12 cellular contexts compared by ENCODE assay signal in genomic region chr18:13513015-13513414, GRCh38.
DNase-seq lines count a peak whose midpoint lies in the region; ATAC-seq, FAIRE-seq and TF ChIP-seq lines count a peak whose summit lies in the region.
"Had no signal": no experiment of that assay in that cellular context is flagged by ENCODE, and none has a peak within 500 bp of the region (broad histone marks: within the 10 kb centered on the region; RNA-seq: fewer than 3 reads in every experiment).

No MANE protein-coding gene starts in this region.

- H3K27me3 ChIP-seq in astrocyte (ENCODE audit: insufficient read depth, low read length) = peaks cover 4% of the 10 kb centered on the region

- H2AFZ ChIP-seq in astrocyte (ENCODE audit: low read depth, low read length) = no peak overlapping the region

- peak overlapping the region; percentile 22 for H3K27ac Mint-ChIP-seq in astrocyte (ENCODE audit: unreplicated experiment)
- H3K27ac Mint-ChIP-seq in nephron = peak overlapping the region in 2 of 3 experiments; percentile 38 to 61

- H3K4me2 ChIP-seq in astrocyte (ENCODE audit: low read length) = no peak overlapping the region

- H3K36me3 ChIP-seq in astrocyte (ENCODE audit: insufficient read depth, low read length) = no peaks in the 10 kb centered on the region

- H3K9ac ChIP-seq in astrocyte (ENCODE audit: low read length) = no peak overlapping the region

- DNase-seq in DMS153 (lab: John Stamatoyannopoulos, UW) (peak; percentile 49), NCI-H2029 (lab: John Stamatoyannopoulos, UW) (peak; percentile 46), astrocyte (ENCODE audit: low read depth) (peak; percentile 41), HTR-8/SVneo (ENCODE audit: insufficient read length, low spot score) (no peak), foreskin fibroblast (no peak), HuH-7 (ENCODE audit: low spot score) (no peak)
- DNase-seq: activated gamma-delta T cell treated with Interleukin-2 at 50 U/mL for 16 hours, nucleus accumbens, T-helper 9 cell had no signal

- no peak for TF ChIP-seq CTCF in astrocyte (IDR thresholded peaks at IDR 0.05; ENCODE audit: insufficient read depth, low read depth, low read length)
- no peak for TF ChIP-seq CTCF in nephron (IDR thresholded peaks at IDR 0.05; ENCODE audit: unreplicated experiment in 3 of 3)
- TF ChIP-seq CTCF in foreskin fibroblast (IDR thresholded peaks at IDR 0.05; ENCODE audit: low read depth, low read length) = no peak

- no peaks in the 10 kb centered on the region for H3K9me3 ChIP-seq in astrocyte (ENCODE audit: insufficient read depth, low read depth, low read length)

- H3K36me3 Mint-ChIP-seq in astrocyte (ENCODE audit: low read depth, unreplicated experiment) (peaks cover 24% of the 10 kb centered on the region), nephron (ENCODE audit: low read depth) (peaks cover 8% of the 10 kb centered on the region)

- H3K4me1 Mint-ChIP-seq in astrocyte (ENCODE audit: low read depth, unreplicated experiment) = peaks cover 7% of the 10 kb centered on the region
- H3K4me1 Mint-ChIP-seq in nephron = peaks cover 54% of the 10 kb centered on the region

- no peak for ATAC-seq in GM18868 (IDR thresholded peaks at IDR 0.05; ENCODE audit: unreplicated experiment)

- FAIRE-seq in astrocyte (lab: Jason Lieb, UNC) (no peak), HTR-8/SVneo (lab: Jason Lieb, UNC) (no peak)
- FAIRE-seq: endometrium had no signal

- no peaks in the 10 kb centered on the region for H4K20me1 ChIP-seq in astrocyte (ENCODE audit: insufficient read depth, low read length)

- H3K4me3 Mint-ChIP-seq in astrocyte (ENCODE audit: unreplicated experiment) = no peak overlapping the region
- H3K4me3 Mint-ChIP-seq in nephron = no peak overlapping the region

- H3K4me3 ChIP-seq in astrocyte (ENCODE audit: insufficient read depth, low read depth, low read length) = no peak overlapping the region
- H3K4me3 ChIP-seq in foreskin fibroblast (ENCODE audit: low read depth in 1 of 2, low read length in 2 of 2) = no peak overlapping the region

- no peaks in the 10 kb centered on the region for H3K79me2 ChIP-seq in astrocyte (ENCODE audit: insufficient read depth, low read length)

- H3K27ac ChIP-seq in astrocyte (ENCODE audit: low read depth, low read length) = no peak overlapping the region

- H3K9me3 Mint-ChIP-seq in astrocyte (ENCODE audit: unreplicated experiment) = peaks cover 13% of the 10 kb centered on the region
- H3K9me3 Mint-ChIP-seq in nephron = peaks cover 24% of the 10 kb centered on the region

- H3K27me3 Mint-ChIP-seq in astrocyte (ENCODE audit: low read depth, unreplicated experiment) (no peaks in the 10 kb centered on the region), nephron (ENCODE audit: low read depth) (no peaks in the 10 kb centered on the region)

- H3K4me1 ChIP-seq in astrocyte (ENCODE audit: insufficient read depth, low read length) = no peaks in the 10 kb centered on the region

Comparison
In these comparisons a context has a peak if more than half of its experiments do, and no peak if none do; other contexts are left out.
1. DNase-seq: peak in DMS153 (single experiment), NCI-H2029 (single experiment) and astrocyte (single experiment); none in HTR-8/SVneo (single experiment), foreskin fibroblast (0 of 2) and HuH-7 (single experiment).